ENCODE assay signal across 11 cellular contexts in the genomic region with DNA sequence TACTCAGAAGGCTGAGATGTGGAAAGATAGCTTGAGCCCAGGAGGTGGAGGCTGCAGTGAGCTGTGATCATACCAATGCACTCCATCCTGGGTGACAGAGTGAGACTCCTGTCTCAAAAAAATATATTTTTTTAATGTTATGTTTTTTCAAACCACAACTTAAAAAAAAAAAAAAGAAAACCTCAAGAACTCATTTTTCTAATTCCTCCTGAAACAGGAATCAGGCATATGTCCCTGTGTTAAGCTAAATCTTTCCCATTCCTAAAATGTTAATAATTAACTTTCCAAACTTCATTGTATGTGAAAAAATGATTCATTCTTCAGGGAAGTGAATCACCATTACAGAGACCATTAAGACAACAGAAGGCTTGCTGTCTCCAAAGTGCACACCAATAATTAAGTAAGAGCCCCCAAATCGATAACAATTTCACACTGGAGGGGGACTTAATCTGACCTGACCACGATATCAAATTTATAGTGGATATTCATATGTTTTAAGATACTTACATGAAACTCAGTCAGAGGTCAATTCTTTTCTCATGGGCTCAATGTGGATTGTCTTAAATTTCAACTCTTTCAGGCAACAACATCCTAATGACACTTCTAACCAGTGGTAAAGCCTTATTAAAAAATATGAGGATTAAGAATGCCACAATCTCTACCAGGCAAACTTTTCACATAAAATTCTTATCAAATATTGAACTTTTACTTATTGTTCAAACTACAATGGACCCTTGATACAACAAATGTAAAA. TPM values are rescaled to one million over a fixed set of nuclear protein-coding genes. Genes with fewer than 3 reads are reported as not detected.
DNase-seq lines count a peak whose midpoint lies in the region; ATAC-seq, FAIRE-seq and TF ChIP-seq lines count a peak whose summit lies in the region.
"Had no signal": no experiment of that assay in that cellular context is flagged by ENCODE, and none has a peak within 500 bp of the region (broad histone marks: within the 10 kb centered on the region; RNA-seq: fewer than 3 reads in every experiment).

No MANE protein-coding gene starts in this region.

- no peaks in the 10 kb centered on the region for H3K27me3 ChIP-seq in astrocyte (ENCODE audit: insufficient read depth, low read length)
- no peaks in the 10 kb centered on the region for H3K27me3 ChIP-seq in testis
- H3K27me3 ChIP-seq: upper lobe of left lung had no signal

- H3K36me3 ChIP-seq in astrocyte (ENCODE audit: insufficient read depth, low read length) (no peaks in the 10 kb centered on the region), testis (ENCODE audit: low read depth, missing control alignments) (no peaks in the 10 kb centered on the region)

- peak overlapping the region; percentile 88 for H3K27ac Mint-ChIP-seq in astrocyte (ENCODE audit: unreplicated experiment)

- H3K9me3 ChIP-seq in astrocyte (ENCODE audit: insufficient read depth, low read depth, low read length) (no peaks in the 10 kb centered on the region), testis (no peaks in the 10 kb centered on the region)
- H3K9me3 ChIP-seq: upper lobe of left lung had no signal

- TF ChIP-seq CTCF in astrocyte (IDR thresholded peaks at IDR 0.05; ENCODE audit: insufficient read depth, low read depth, low read length) (no peak), testis (IDR thresholded peaks at IDR 0.05) (no peak)

- H4K20me1 ChIP-seq in astrocyte (ENCODE audit: insufficient read depth, low read length): peaks cover 63% of the 10 kb centered on the region

- peak overlapping the region; percentile 25 for H3K9ac ChIP-seq in astrocyte (ENCODE audit: low read length)

- H3K9me3 Mint-ChIP-seq in astrocyte (ENCODE audit: unreplicated experiment): no peaks in the 10 kb centered on the region

- no peaks in the 10 kb centered on the region for H3K27me3 Mint-ChIP-seq in astrocyte (ENCODE audit: low read depth, unreplicated experiment)

- POLR2A ChIA-PET in HEK293T (lab: Yijun Ruan, JAX): no interaction called here

- TF ChIP-seq POLR2A in H54 (IDR thresholded peaks at IDR 0.05; ENCODE audit: low read depth, low read length) (no peak), testis (IDR thresholded peaks at IDR 0.05) (no peak)

- 87 to 90% methylated on average over 2 of the region's 2 CpGs for WGBS in testis, 2 donors

- no peak for ATAC-seq in HG02623 (IDR thresholded peaks at IDR 0.05; ENCODE audit: unreplicated experiment)
- ATAC-seq in GM21576 (IDR thresholded peaks at IDR 0.05; ENCODE audit: unreplicated experiment): no peak

- intact Hi-C loops in testis (cut with DNase I; ENCODE audit: low total_unique reads): no loop called here

- no peak overlapping the region for H2AFZ ChIP-seq in astrocyte (ENCODE audit: low read depth, low read length)

- CTCF ChIA-PET in HEK293T (lab: Yijun Ruan, JAX): no interaction called here

- no peaks in the 10 kb centered on the region for H3K36me3 Mint-ChIP-seq in astrocyte (ENCODE audit: low read depth, unreplicated experiment)

- FAIRE-seq in H54 (lab: Jason Lieb, UNC): peak; percentile 90
- peak; percentile 26 for FAIRE-seq in astrocyte (lab: Jason Lieb, UNC)

- H3K27ac ChIP-seq in astrocyte (ENCODE audit: low read depth, low read length): peak overlapping the region; percentile 73
- no peak overlapping the region for H3K27ac ChIP-seq in testis

- H3K4me3 Mint-ChIP-seq in astrocyte (ENCODE audit: unreplicated experiment): peak overlapping the region; percentile 5

- DNase-seq in A172 (ENCODE audit: low spot score) (peak; percentile 20), H54 (ENCODE audit: insufficient read length, low spot score) (peak; percentile 27), astrocyte (ENCODE audit: low read depth) (peak; percentile 90), kidney tubule cell (ENCODE audit: low spot score) (peak; percentile 94), HEK293T (ENCODE audit: extremely low spot score) (no peak), testis (no peak)
- DNase-seq: activated gamma-delta T cell treated with Interleukin-2 at 50 U/mL for 16 hours, NCI-H1092 treated with DMSO at 0.1 percent for 48 hours had no signal

- peaks cover 93% of the 10 kb centered on the region for H3K79me2 ChIP-seq in astrocyte (ENCODE audit: insufficient read depth, low read length)

- H3K4me3 ChIP-seq in astrocyte (ENCODE audit: insufficient read depth, low read depth, low read length) (peak overlapping the region; percentile 10), testis (no peak overlapping the region)

- H3K4me1 Mint-ChIP-seq in astrocyte (ENCODE audit: low read depth, unreplicated experiment): peaks cover 66% of the 10 kb centered on the region

- H3K4me1 ChIP-seq in astrocyte (ENCODE audit: insufficient read depth, low read length) (peaks cover 59% of the 10 kb centered on the region), testis (peaks cover 8% of the 10 kb centered on the region)

- H3K4me2 ChIP-seq in astrocyte (ENCODE audit: low read length): peak overlapping the region; percentile 66

TF ChIP-seq in HEK293T, 16 proteins besides CTCF, POLR2A, EP300 and RAD21:
- TF ChIP-seq ELF4 (IDR thresholded peaks at IDR 0.05) (no peak), BHLHE40 (IDR thresholded peaks at IDR 0.05; ENCODE audit: borderline replicate concordance) (no peak), SP1 (IDR thresholded peaks at IDR 0.05) (no peak), PKNOX1 (IDR thresholded peaks at IDR 0.05) (no peak), CTBP1 (IDR thresholded peaks at IDR 0.05; ENCODE audit: borderline replicate concordance) (no peak), HDGF (IDR thresholded peaks at IDR 0.05; ENCODE audit: borderline replicate concordance) (no peak), FOXA1 (IDR thresholded peaks at IDR 0.05) (no peak), FOXK2 (IDR thresholded peaks at IDR 0.05) (no peak), ZNF384 (IDR thresholded peaks at IDR 0.05) (no peak), SUZ12 (IDR thresholded peaks at IDR 0.05) (no peak), LEF1 (IDR thresholded peaks at IDR 0.05; ENCODE audit: borderline replicate concordance) (no peak), FOXM1 (IDR thresholded peaks at IDR 0.05; ENCODE audit: borderline replicate concordance) (no peak)

RNA-seq across cellular contexts. Expression of gene CEMIP2, which starts 5.2 kb away (rescaled TPM):
- 11.6 and 12.2 TPM in 2 replicates for total RNA-seq in A172 (2014; rRNA removed; shearing (Covaris generic))
- 137 and 139 TPM in 2 replicates for total RNA-seq in astrocyte
- 100 to 1,000 TPM; 109 to 146 TPM for total RNA-seq in testis
- 18.3 TPM for polyA plus RNA-seq in testis (ENCODE audit: insufficient read depth, low read depth, low replicate concordance)

Comparison
In these comparisons a context has a peak if more than half of its experiments do, and no peak if none do; other contexts are left out.
1. DNase-seq: peak in A172 (single experiment), H54 (single experiment), astrocyte (single experiment) and kidney tubule cell (single experiment); none in HEK293T (single experiment) and testis (single experiment).